ENCODE assay signal across 16 cellular contexts in the genomic region with DNA sequence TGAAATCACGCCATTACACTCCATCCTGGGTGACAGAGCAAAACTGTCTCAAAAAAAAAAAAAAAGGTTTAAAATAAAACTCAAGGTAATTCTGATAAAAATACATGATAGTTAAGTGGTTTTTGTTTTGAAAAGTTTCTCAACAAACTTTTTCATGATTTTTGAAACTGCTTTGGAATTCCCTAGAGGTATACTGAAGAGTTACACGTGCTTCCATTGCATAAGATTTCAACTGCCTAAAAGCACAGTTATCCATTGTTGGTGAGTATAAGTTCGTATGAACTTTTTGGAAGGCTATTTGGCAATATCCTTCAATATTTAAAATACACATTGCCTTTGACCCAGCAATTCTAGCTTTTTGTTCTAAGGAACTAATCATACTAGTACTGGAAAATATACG.
"Had no signal": no experiment of that assay in that cellular context is flagged by ENCODE, and none has a peak within 500 bp of the region (broad histone marks: within the 10 kb centered on the region; RNA-seq: fewer than 3 reads in every experiment).

No MANE protein-coding gene starts in this region.

- H3K9me3 ChIP-seq: left ventricle myocardium inferior, thoracic aorta had no signal

- H3K4me3 ChIP-seq: left ventricle myocardium inferior, thoracic aorta had no signal

- H3K4me1 Mint-ChIP-seq: activated naive CD8-positive, alpha-beta T cell treated with anti-CD3 and anti-CD28 coated beads, Interleukin-2, amount 50 U/mL, for 24 hours; naive B cell had no signal

- H3K36me3 ChIP-seq: thoracic aorta had no signal

- DNase-seq: activated CD4-positive, alpha-beta T cell treated with anti-CD3 and anti-CD28 coated beads for 1 hour; activated CD4-positive, alpha-beta T cell treated with anti-CD3 and anti-CD28 coated beads, Interleukin-2, amount 50 U/mL, for 4 hours; activated naive CD4-positive, alpha-beta T cell; activated naive CD8-positive, alpha-beta T cell treated with anti-CD3 and anti-CD28 coated beads, Interleukin-2, amount 50 U/mL, for 24 hours; activated T-cell treated with anti-CD3 and anti-CD28 coated beads for 4 hours; aorta; cerebellar nuclear complex; dermis blood vessel endothelial cell; effector memory CD8-positive, alpha-beta T cell; left ventricle myocardium inferior; naive B cell; stimulated activated CD4-positive, alpha-beta T cell treated with anti-CD3 and anti-CD28 coated beads, Interleukin-2, amount 100 ng/mL, for 24 hours; T1000 had no signal

- ATAC-seq: activated naive CD8-positive, alpha-beta T cell treated with anti-CD3 and anti-CD28 coated beads, Interleukin-2, amount 50 U/mL, for 24 hours; effector memory CD8-positive, alpha-beta T cell had no signal

- H3K4me1 ChIP-seq: left ventricle myocardium inferior had no signal

- H3K4me3 Mint-ChIP-seq: activated naive CD8-positive, alpha-beta T cell treated with anti-CD3 and anti-CD28 coated beads, Interleukin-2, amount 50 U/mL, for 24 hours; effector memory CD8-positive, alpha-beta T cell; naive B cell had no signal

- H3K27me3 Mint-ChIP-seq: activated naive CD8-positive, alpha-beta T cell treated with anti-CD3 and anti-CD28 coated beads, Interleukin-2, amount 50 U/mL, for 24 hours; effector memory CD8-positive, alpha-beta T cell; naive B cell had no signal

- H3K27ac Mint-ChIP-seq: activated naive CD8-positive, alpha-beta T cell treated with anti-CD3 and anti-CD28 coated beads, Interleukin-2, amount 50 U/mL, for 24 hours; effector memory CD8-positive, alpha-beta T cell had no signal

- H3K9me3 Mint-ChIP-seq: activated naive CD8-positive, alpha-beta T cell treated with anti-CD3 and anti-CD28 coated beads, Interleukin-2, amount 50 U/mL, for 24 hours; effector memory CD8-positive, alpha-beta T cell; naive B cell had no signal

- H3K27ac ChIP-seq: epithelial cell of prostate, left ventricle myocardium inferior, thoracic aorta, VCaP had no signal
